1 cellular context compared by ENCODE assay signal in the genomic region with DNA sequence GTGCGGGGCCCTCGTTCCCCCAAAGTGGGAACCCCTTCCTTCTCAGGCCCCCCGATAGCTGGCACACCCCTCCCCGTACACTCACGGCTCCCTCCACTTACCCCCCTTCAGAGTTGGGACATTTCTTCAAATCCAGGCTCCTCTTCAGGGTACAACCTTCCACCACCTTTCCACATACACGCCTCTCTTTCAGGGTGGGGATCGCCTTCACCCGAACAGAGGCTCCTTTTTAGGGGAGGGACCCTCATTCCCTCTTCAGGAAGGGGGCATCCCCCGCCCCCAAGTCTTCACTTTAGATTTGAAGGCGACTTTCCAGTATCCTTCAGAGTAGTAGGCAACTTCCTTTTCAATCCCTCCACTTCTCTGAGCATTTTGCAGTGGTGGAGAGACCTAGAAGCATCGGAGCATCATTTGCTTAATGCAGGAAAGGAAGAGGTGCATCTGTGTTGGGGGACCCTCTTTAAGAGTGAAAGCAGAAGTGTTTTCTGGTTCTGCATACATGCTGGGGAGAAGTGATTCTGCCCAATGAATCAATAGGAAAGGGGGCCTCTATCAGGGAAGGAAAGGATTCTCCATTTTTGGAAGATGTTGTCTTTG.
TF ChIP-seq lines count a peak whose summit lies in the region.

No MANE protein-coding gene starts in this region.

TF ChIP-seq in K562, 482 proteins besides CTCF, POLR2A, EP300 and RAD21 (continued from another document):
- TF ChIP-seq, protein P1, sequence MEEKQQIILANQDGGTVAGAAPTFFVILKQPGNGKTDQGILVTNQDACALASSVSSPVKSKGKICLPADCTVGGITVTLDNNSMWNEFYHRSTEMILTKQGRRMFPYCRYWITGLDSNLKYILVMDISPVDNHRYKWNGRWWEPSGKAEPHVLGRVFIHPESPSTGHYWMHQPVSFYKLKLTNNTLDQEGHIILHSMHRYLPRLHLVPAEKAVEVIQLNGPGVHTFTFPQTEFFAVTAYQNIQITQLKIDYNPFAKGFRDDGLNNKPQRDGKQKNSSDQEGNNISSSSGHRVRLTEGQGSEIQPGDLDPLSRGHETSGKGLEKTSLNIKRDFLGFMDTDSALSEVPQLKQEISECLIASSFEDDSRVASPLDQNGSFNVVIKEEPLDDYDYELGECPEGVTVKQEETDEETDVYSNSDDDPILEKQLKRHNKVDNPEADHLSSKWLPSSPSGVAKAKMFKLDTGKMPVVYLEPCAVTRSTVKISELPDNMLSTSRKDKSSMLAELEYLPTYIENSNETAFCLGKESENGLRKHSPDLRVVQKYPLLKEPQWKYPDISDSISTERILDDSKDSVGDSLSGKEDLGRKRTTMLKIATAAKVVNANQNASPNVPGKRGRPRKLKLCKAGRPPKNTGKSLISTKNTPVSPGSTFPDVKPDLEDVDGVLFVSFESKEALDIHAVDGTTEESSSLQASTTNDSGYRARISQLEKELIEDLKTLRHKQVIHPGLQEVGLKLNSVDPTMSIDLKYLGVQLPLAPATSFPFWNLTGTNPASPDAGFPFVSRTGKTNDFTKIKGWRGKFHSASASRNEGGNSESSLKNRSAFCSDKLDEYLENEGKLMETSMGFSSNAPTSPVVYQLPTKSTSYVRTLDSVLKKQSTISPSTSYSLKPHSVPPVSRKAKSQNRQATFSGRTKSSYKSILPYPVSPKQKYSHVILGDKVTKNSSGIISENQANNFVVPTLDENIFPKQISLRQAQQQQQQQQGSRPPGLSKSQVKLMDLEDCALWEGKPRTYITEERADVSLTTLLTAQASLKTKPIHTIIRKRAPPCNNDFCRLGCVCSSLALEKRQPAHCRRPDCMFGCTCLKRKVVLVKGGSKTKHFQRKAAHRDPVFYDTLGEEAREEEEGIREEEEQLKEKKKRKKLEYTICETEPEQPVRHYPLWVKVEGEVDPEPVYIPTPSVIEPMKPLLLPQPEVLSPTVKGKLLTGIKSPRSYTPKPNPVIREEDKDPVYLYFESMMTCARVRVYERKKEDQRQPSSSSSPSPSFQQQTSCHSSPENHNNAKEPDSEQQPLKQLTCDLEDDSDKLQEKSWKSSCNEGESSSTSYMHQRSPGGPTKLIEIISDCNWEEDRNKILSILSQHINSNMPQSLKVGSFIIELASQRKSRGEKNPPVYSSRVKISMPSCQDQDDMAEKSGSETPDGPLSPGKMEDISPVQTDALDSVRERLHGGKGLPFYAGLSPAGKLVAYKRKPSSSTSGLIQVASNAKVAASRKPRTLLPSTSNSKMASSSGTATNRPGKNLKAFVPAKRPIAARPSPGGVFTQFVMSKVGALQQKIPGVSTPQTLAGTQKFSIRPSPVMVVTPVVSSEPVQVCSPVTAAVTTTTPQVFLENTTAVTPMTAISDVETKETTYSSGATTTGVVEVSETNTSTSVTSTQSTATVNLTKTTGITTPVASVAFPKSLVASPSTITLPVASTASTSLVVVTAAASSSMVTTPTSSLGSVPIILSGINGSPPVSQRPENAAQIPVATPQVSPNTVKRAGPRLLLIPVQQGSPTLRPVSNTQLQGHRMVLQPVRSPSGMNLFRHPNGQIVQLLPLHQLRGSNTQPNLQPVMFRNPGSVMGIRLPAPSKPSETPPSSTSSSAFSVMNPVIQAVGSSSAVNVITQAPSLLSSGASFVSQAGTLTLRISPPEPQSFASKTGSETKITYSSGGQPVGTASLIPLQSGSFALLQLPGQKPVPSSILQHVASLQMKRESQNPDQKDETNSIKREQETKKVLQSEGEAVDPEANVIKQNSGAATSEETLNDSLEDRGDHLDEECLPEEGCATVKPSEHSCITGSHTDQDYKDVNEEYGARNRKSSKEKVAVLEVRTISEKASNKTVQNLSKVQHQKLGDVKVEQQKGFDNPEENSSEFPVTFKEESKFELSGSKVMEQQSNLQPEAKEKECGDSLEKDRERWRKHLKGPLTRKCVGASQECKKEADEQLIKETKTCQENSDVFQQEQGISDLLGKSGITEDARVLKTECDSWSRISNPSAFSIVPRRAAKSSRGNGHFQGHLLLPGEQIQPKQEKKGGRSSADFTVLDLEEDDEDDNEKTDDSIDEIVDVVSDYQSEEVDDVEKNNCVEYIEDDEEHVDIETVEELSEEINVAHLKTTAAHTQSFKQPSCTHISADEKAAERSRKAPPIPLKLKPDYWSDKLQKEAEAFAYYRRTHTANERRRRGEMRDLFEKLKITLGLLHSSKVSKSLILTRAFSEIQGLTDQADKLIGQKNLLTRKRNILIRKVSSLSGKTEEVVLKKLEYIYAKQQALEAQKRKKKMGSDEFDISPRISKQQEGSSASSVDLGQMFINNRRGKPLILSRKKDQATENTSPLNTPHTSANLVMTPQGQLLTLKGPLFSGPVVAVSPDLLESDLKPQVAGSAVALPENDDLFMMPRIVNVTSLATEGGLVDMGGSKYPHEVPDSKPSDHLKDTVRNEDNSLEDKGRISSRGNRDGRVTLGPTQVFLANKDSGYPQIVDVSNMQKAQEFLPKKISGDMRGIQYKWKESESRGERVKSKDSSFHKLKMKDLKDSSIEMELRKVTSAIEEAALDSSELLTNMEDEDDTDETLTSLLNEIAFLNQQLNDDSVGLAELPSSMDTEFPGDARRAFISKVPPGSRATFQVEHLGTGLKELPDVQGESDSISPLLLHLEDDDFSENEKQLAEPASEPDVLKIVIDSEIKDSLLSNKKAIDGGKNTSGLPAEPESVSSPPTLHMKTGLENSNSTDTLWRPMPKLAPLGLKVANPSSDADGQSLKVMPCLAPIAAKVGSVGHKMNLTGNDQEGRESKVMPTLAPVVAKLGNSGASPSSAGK (IDR thresholded peaks at IDR 0.05), result peak; percentile 11; the same call in 1 of the 2 replicates
- no peak for TF ChIP-seq ASH1L (IDR thresholded peaks at IDR 0.05; ENCODE audit: borderline replicate concordance, low read depth, partially characterized antibody)
- TF ChIP-seq FOSL1 (tag; conservative IDR thresholded peaks at IDR 0.05), result no peak
- 0 out of 4 replicates have a peak, but pooled peaks of 1 of the 2 experiments have one; percentile 6 for TF ChIP-seq MAZ (CRISPR knock-in tag; conservative IDR thresholded peaks at IDR 0.05 in 1 of 2, IDR thresholded peaks at IDR 0.05 in 1 of 2)
- TF ChIP-seq, protein P2, sequence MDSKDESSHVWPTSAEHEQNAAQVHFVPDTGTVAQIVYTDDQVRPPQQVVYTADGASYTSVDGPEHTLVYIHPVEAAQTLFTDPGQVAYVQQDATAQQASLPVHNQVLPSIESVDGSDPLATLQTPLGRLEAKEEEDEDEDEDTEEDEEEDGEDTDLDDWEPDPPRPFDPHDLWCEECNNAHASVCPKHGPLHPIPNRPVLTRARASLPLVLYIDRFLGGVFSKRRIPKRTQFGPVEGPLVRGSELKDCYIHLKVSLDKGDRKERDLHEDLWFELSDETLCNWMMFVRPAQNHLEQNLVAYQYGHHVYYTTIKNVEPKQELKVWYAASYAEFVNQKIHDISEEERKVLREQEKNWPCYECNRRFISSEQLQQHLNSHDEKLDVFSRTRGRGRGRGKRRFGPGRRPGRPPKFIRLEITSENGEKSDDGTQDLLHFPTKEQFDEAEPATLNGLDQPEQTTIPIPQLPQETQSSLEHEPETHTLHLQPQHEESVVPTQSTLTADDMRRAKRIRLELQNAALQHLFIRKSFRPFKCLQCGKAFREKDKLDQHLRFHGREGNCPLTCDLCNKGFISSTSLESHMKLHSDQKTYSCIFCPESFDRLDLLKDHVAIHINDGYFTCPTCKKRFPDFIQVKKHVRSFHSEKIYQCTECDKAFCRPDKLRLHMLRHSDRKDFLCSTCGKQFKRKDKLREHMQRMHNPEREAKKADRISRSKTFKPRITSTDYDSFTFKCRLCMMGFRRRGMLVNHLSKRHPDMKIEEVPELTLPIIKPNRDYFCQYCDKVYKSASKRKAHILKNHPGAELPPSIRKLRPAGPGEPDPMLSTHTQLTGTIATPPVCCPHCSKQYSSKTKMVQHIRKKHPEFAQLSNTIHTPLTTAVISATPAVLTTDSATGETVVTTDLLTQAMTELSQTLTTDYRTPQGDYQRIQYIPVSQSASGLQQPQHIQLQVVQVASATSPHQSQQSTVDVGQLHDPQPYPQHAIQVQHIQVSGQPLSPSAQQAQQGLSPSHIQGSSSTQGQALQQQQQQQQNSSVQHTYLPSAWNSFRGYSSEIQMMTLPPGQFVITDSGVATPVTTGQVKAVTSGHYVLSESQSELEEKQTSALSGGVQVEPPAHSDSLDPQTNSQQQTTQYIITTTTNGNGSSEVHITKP (IDR thresholded peaks at IDR 0.05; ENCODE audit: partially characterized antibody), result peak; percentile 4
